Comparison of ENCODE assay signal across 10 cellular contexts in genomic region chr11:47328449-47329390, GRCh38. TPM values are rescaled to one million over a fixed set of nuclear protein-coding genes. Genes with fewer than 3 reads are reported as not detected.
DNase-seq lines count a peak whose midpoint lies in the region; ATAC-seq lines count a peak whose summit lies in the region.
"Had no signal": no experiment of that assay in that cellular context is flagged by ENCODE, and none has a peak within 500 bp of the region (broad histone marks: within the 10 kb centered on the region; RNA-seq: fewer than 3 reads in every experiment).

No MANE protein-coding gene starts in this region.

- H3K23ac ChIP-seq in mesendoderm (ENCODE audit: low read length) = no peak overlapping the region

- no peak overlapping the region for H3K27ac ChIP-seq in mesendoderm (ENCODE audit: low read depth, low read length)

- H3K4me2 ChIP-seq in mesendoderm (ENCODE audit: low read length) = no peak overlapping the region

- no peak overlapping the region for H3K56ac ChIP-seq in mesendoderm (ENCODE audit: low read length)

- DNase-seq in CD1c-positive myeloid dendritic cell (ENCODE audit: extremely low spot score) (peak; percentile 41), globus pallidus (ENCODE audit: low spot score) (peak; percentile 24), MG63 (no peak), mesendoderm (no peak)
- no peak for DNase-seq in stimulated activated CD4-positive, alpha-beta T cell treated with anti-CD3 and anti-CD28 coated beads, Interleukin-4, amount 100 ng/mL, for 24 hours
- no peak for DNase-seq in activated CD8-positive, alpha-beta memory T cell treated with anti-CD3 and anti-CD28 coated beads, Interleukin-2, amount 50 U/mL, for 4 hours

- no peaks in the 10 kb centered on the region for H3K4me1 ChIP-seq in mesendoderm (ENCODE audit: control insufficient read depth, low read depth, low read length)

- H3K27me3 ChIP-seq in MG63 = no peaks in the 10 kb centered on the region
- no peaks in the 10 kb centered on the region for H3K27me3 ChIP-seq in mesendoderm (ENCODE audit: insufficient read depth, low read length, poor library complexity)

- no peak overlapping the region for H2BK15ac ChIP-seq in mesendoderm (replicated peaks; ENCODE audit: low read depth)

- H3K4me3 ChIP-seq in MG63 (no peak overlapping the region), mesendoderm (ENCODE audit: low read length) (no peak overlapping the region)

- no peaks in the 10 kb centered on the region for H3K36me3 ChIP-seq in MG63
- peaks cover 3% of the 10 kb centered on the region for H3K36me3 ChIP-seq in mesendoderm (ENCODE audit: control insufficient read depth, insufficient read depth, low read length)

- no peak overlapping the region for H3K4ac ChIP-seq in mesendoderm (ENCODE audit: low read depth, low read length)

- no peaks in the 10 kb centered on the region for H3K79me1 ChIP-seq in mesendoderm (ENCODE audit: low read length)

- H4K5ac ChIP-seq in mesendoderm (ENCODE audit: low read length) = no peak overlapping the region

- no CpG with 5 or more reads among the region's 29 CpGs for WGBS in mesendoderm (ENCODE audit: extremely low coverage, insufficient coverage, low lambda C conversion rate)

- ATAC-seq in GM19395 (IDR thresholded peaks at IDR 0.05; ENCODE audit: unreplicated experiment) (peak; percentile 74), HG03442 (IDR thresholded peaks at IDR 0.05; ENCODE audit: unreplicated experiment) (peak; percentile 57)
- ATAC-seq: activated CD4-positive, CD25-positive, alpha-beta regulatory T cell treated with anti-CD3 and anti-CD28 coated beads, Interleukin-2, amount 50 U/mL, for 24 hours; CD8-positive, alpha-beta T cell had no signal

- H2AK5ac ChIP-seq in mesendoderm (ENCODE audit: low read length) = no peak overlapping the region

- no peaks in the 10 kb centered on the region for H3K79me2 ChIP-seq in mesendoderm (ENCODE audit: control insufficient read depth, insufficient read depth, low read length)

- H2BK5ac ChIP-seq in mesendoderm (ENCODE audit: low read length) = no peak overlapping the region

- H3K9me3 ChIP-seq in MG63 = no peaks in the 10 kb centered on the region

- H2BK120ac ChIP-seq in mesendoderm (ENCODE audit: low read depth, low read length) = no peak overlapping the region

- H3K9ac ChIP-seq in mesendoderm (ENCODE audit: low read length) = no peak overlapping the region

- H3K18ac ChIP-seq in mesendoderm (ENCODE audit: low read length) = no peak overlapping the region

- H4K8ac ChIP-seq in mesendoderm (ENCODE audit: low read depth, low read length) = no peak overlapping the region

RNA-seq across cellular contexts. Expression of gene MYBPC3, which starts 23.8 kb away (rescaled TPM):
- not detected in 2 replicates for total RNA-seq in MG63 (2014; rRNA removed; shearing (Covaris generic); ENCODE audit: low replicate concordance)
- not detected for polyA plus RNA-seq in mesendoderm (2013, experiment 1 of 2)
- not detected for polyA plus RNA-seq in mesendoderm (2013, experiment 2 of 2)
- total RNA-seq: CD8-positive, alpha-beta T cell had no signal

RNA-seq across cellular contexts. Expression of gene SPI1, which starts 49.6 kb away (rescaled TPM):
- total RNA-seq in MG63 (2014; rRNA removed; shearing (Covaris generic); ENCODE audit: low replicate concordance) = not detected in 2 replicates
- polyA plus RNA-seq in mesendoderm (2013, experiment 1 of 2) = 0.70 TPM
- 0.63 TPM for polyA plus RNA-seq in mesendoderm (2013, experiment 2 of 2)

RNA-seq across cellular contexts. Expression of gene MADD, which starts 58.8 kb away (rescaled TPM):
- 6.9 and 7.8 TPM in 2 replicates for total RNA-seq in MG63 (2014; rRNA removed; shearing (Covaris generic); ENCODE audit: low replicate concordance)
- polyA plus RNA-seq in mesendoderm (2013, experiment 1 of 2) = 11.0 TPM
- polyA plus RNA-seq in mesendoderm (2013, experiment 2 of 2) = 10.4 TPM

Comparison
In these comparisons a context has a peak if more than half of its experiments do, and no peak if none do; other contexts are left out.
1. DNase-seq: peak in CD1c-positive myeloid dendritic cell (single experiment) and globus pallidus (single experiment); none in stimulated activated CD4-positive, alpha-beta T cell treated with anti-CD3 and anti-CD28 coated beads, Interleukin-4, amount 100 ng/mL, for 24 hours (single experiment), MG63 (single experiment), activated CD8-positive, alpha-beta memory T cell treated with anti-CD3 and anti-CD28 coated beads, Interleukin-2, amount 50 U/mL, for 4 hours (single experiment) and mesendoderm (single experiment).